21 cellular contexts compared by ENCODE assay signal in the genomic region with DNA sequence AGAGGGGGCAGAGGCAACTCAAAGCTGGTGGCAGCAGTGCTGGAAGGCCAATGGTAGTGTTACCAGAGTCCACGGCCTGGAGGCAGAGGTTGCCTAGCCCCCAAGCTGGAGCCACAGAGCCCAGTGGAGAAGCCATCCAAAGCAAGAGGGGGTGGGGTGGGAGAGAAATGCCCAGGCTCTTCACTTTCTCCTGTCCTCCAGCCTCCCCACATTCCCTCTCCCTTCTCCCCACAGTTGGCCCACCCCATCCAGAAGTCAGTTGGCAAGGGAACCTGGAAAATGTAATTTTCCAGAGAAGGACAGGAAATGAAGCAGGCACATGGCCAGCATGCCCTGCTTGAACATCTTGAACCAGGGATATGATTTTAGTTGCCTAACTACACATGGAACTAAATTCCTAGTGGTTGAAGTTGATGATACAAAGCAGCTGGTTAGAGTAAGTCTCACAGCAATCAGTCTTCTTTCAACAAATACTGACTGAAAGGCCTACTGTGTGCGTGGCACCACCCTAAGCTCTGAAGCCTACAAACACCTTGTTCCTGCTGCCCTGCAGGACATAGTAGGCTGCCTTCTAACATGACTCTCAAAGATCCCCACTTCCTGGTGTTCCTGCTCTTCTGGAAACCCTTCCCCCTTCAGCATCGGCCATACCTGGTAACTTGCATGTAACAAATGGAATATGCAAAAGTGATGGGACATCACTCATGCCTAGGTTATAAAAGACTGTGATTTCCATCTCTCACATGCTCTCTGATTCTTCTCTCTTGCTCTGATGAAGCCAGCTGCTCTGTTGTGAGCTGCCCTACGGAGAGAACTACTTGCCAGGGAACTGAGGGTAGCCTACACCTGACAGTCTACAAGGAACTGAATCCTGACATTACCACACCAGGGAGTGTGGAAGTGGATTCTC.
"Had no signal": no experiment of that assay in that cellular context is flagged by ENCODE, and none has a peak within 500 bp of the region (broad histone marks: within the 10 kb centered on the region; RNA-seq: fewer than 3 reads in every experiment).

No MANE protein-coding gene starts in this region.

- DNase-seq: activated CD4-positive, alpha-beta T cell treated with anti-CD3 and anti-CD28 coated beads, Interleukin-2, amount 50 U/mL, for 48 hours; activated naive CD4-positive, alpha-beta T cell treated with Interleukin-2 at 50 U/mL for 16 hours; activated naive CD8-positive, alpha-beta T cell treated with anti-CD3 and anti-CD28 coated beads for 36 hours; activated T-cell treated with anti-CD3 and anti-CD28 coated beads, Interleukin-2, amount 50 U/mL, for 48 hours; hypothalamus; ovary; psoas muscle; spleen; stimulated activated CD4-positive, alpha-beta T cell treated with anti-CD3 and anti-CD28 coated beads, Interleukin-4, amount 100 ng/mL, for 1 hour; stimulated activated naive CD4-positive, alpha-beta T cell; T1000; testis; trophoblast cell had no signal

- H3K27me3 ChIP-seq: ovary, right atrium auricular region, testis had no signal

- H3K4me1 ChIP-seq: psoas muscle, right atrium auricular region, spleen, testis had no signal

- H3K4me1 Mint-ChIP-seq: memory B cell, nephron had no signal

- H3K4me3 Mint-ChIP-seq: activated naive CD8-positive, alpha-beta T cell treated with anti-CD3 and anti-CD28 coated beads for 36 hours; memory B cell; nephron; T-helper 1 cell treated with Interleukin-12 subunit alpha and Interleukin-12 subunit beta and Interleukin-4 antibody, amounts not matched to agents 30 μg/mL and 1 μg/mL, for 36 hours; WTC11 had no signal

- H3K36me3 ChIP-seq: neutrophil, ovary, right atrium auricular region, spleen had no signal

- H3K9me3 Mint-ChIP-seq: T-helper 1 cell treated with Interleukin-12 subunit alpha and Interleukin-12 subunit beta and Interleukin-4 antibody, amounts not matched to agents 30 μg/mL and 1 μg/mL, for 36 hours had no signal

- H3K27ac ChIP-seq: coronary artery, epithelial cell of prostate, neutrophil, ovary, psoas muscle, right atrium auricular region, spleen, testis had no signal

- H3K4me3 ChIP-seq: coronary artery, ovary, psoas muscle, right atrium auricular region, spleen, testis had no signal

- H3K36me3 Mint-ChIP-seq: activated naive CD8-positive, alpha-beta T cell treated with anti-CD3 and anti-CD28 coated beads for 36 hours; memory B cell had no signal

- H3K9me3 ChIP-seq: neutrophil, ovary, testis had no signal

- H3K27ac Mint-ChIP-seq: activated naive CD8-positive, alpha-beta T cell treated with anti-CD3 and anti-CD28 coated beads for 36 hours; memory B cell; nephron; T-helper 1 cell treated with Interleukin-12 subunit alpha and Interleukin-12 subunit beta and Interleukin-4 antibody, amounts not matched to agents 30 μg/mL and 1 μg/mL, for 36 hours; WTC11 had no signal

- ATAC-seq: WTC11 had no signal
